11 cellular contexts compared by ENCODE assay signal in genomic region chr3:52490938-52491526, GRCh38. TPM values are rescaled to one million over a fixed set of nuclear protein-coding genes. Genes with fewer than 3 reads are reported as not detected.
DNase-seq lines count a peak whose midpoint lies in the region; ATAC-seq and TF ChIP-seq lines count a peak whose summit lies in the region.
"Had no signal": no experiment of that assay in that cellular context is flagged by ENCODE, and none has a peak within 500 bp of the region (broad histone marks: within the 10 kb centered on the region; RNA-seq: fewer than 3 reads in every experiment).

No MANE protein-coding gene starts in this region.

- DNase-seq in AG09309 (ENCODE audit: low read depth) = peak; percentile 20
- DNase-seq in cardiac muscle cell (ENCODE audit: low read depth in 1 of 2, low spot score in 1 of 2) = peak in 1 of 2 donors; percentile 86
- DNase-seq in osteoblast (ENCODE audit: insufficient read length, low spot score, missing footprints) = peak; percentile 90
- DNase-seq in NCI-H748 (lab: John Stamatoyannopoulos, UW; ENCODE audit: unreplicated experiment) = no peak
- DNase-seq in cerebellar nuclear complex (lab: John Stamatoyannopoulos, UW) = no peak
- no peak for DNase-seq in NCI-H526 treated with DMSO at 0.1 percent for 48 hours (lab: John Stamatoyannopoulos, UW)
- DNase-seq: ACHN, activated B cell treated with CpG ODN at 0.5 μM for 24 hours, activated gamma-delta T cell treated with Interleukin-2 at 50 U/mL for 16 hours had no signal

- peaks cover 61% of the 10 kb centered on the region for H3K36me3 Mint-ChIP-seq in activated T-helper 17 cell treated with anti-CD3 and anti-CD28 coated beads, Interleukin-2, amount 50 U/mL, for 72 hours (ENCODE audit: low read depth)

- no peak overlapping the region for H2AFZ ChIP-seq in osteoblast (ENCODE audit: low read length)

- H3K27me3 ChIP-seq in cardiac muscle cell = no peaks in the 10 kb centered on the region
- H3K27me3 ChIP-seq in osteoblast (ENCODE audit: insufficient read depth, low read length) = no peaks in the 10 kb centered on the region

- H3K4me2 ChIP-seq in osteoblast (ENCODE audit: insufficient read depth, low read length) = no peak overlapping the region

- H3K36me3 ChIP-seq in cardiac muscle cell = peaks cover 60% of the 10 kb centered on the region
- H3K36me3 ChIP-seq in osteoblast (ENCODE audit: insufficient read depth, low read length) = peaks cover 53% of the 10 kb centered on the region

- TF ChIP-seq CTCF in AG09309 (IDR thresholded peaks at IDR 0.05; ENCODE audit: control insufficient read depth, insufficient read depth, low read depth, low read length, missing control alignments) (no peak), cardiac muscle cell (IDR thresholded peaks at IDR 0.05; ENCODE audit: low read depth, low read length) (no peak), osteoblast (IDR thresholded peaks at IDR 0.05; ENCODE audit: extremely low read depth, low read depth, low read length) (no peak)

- H4K20me1 ChIP-seq in osteoblast (ENCODE audit: insufficient read depth, low read length) = peaks cover 12% of the 10 kb centered on the region

- H3K4me1 ChIP-seq in cardiac muscle cell (ENCODE audit: low read depth) (no peaks in the 10 kb centered on the region), osteoblast (ENCODE audit: insufficient read depth, low read length) (peaks cover 5% of the 10 kb centered on the region)

- ATAC-seq in activated T-helper 17 cell treated with anti-CD3 and anti-CD28 coated beads, Interleukin-2, amount 50 U/mL, for 72 hours (replicated peaks) = peak; percentile 17
- ATAC-seq in GM21381 (IDR thresholded peaks at IDR 0.05; ENCODE audit: unreplicated experiment) = no peak

- H3K27ac Mint-ChIP-seq in activated T-helper 17 cell treated with anti-CD3 and anti-CD28 coated beads, Interleukin-2, amount 50 U/mL, for 72 hours = peak overlapping the region; percentile 52
- H3K27ac Mint-ChIP-seq: activated B cell treated with CpG ODN at 0.5 μM for 24 hours had no signal

- H3K27ac ChIP-seq in cardiac muscle cell (peak overlapping the region; percentile 62), osteoblast (ENCODE audit: low read depth, low read length) (no peak overlapping the region)

- H3K79me2 ChIP-seq in osteoblast (ENCODE audit: insufficient read depth, low read length) = no peaks in the 10 kb centered on the region

- H3K4me3 ChIP-seq in AG09309 (ENCODE audit: control insufficient read depth, low read depth, low read length) = no peak overlapping the region
- no peak overlapping the region for H3K4me3 ChIP-seq in cardiac muscle cell
- H3K4me3 ChIP-seq in osteoblast (ENCODE audit: insufficient read depth, low read length) = no peak overlapping the region

- no peaks in the 10 kb centered on the region for H3K9me3 Mint-ChIP-seq in activated T-helper 17 cell treated with anti-CD3 and anti-CD28 coated beads, Interleukin-2, amount 50 U/mL, for 72 hours
- H3K9me3 Mint-ChIP-seq: activated B cell treated with CpG ODN at 0.5 μM for 24 hours had no signal

- no peaks in the 10 kb centered on the region for H3K27me3 Mint-ChIP-seq in activated T-helper 17 cell treated with anti-CD3 and anti-CD28 coated beads, Interleukin-2, amount 50 U/mL, for 72 hours
- H3K27me3 Mint-ChIP-seq: activated B cell treated with CpG ODN at 0.5 μM for 24 hours had no signal

- H3K4me3 Mint-ChIP-seq in activated T-helper 17 cell treated with anti-CD3 and anti-CD28 coated beads, Interleukin-2, amount 50 U/mL, for 72 hours = no peak overlapping the region
- H3K4me3 Mint-ChIP-seq: activated B cell treated with CpG ODN at 0.5 μM for 24 hours had no signal

- H3K4me1 Mint-ChIP-seq in activated T-helper 17 cell treated with anti-CD3 and anti-CD28 coated beads, Interleukin-2, amount 50 U/mL, for 72 hours = no peaks in the 10 kb centered on the region
- H3K4me1 Mint-ChIP-seq: activated B cell treated with CpG ODN at 0.5 μM for 24 hours had no signal

- H3K9me3 ChIP-seq in cardiac muscle cell (ENCODE audit: low read depth) = no peaks in the 10 kb centered on the region
- H3K9me3 ChIP-seq in osteoblast (ENCODE audit: low read depth, low read length) = no peaks in the 10 kb centered on the region

RNA-seq across cellular contexts. Expression of gene STAB1, which starts 4.1 kb away (rescaled TPM):
- under 1 TPM; 0.19 to 0.26 TPM for total RNA-seq in activated T-helper 17 cell treated with anti-CD3 and anti-CD28 coated beads, Interleukin-2, amount 50 U/mL, for 72 hours
- total RNA-seq in cardiac muscle cell = 0.81 and 2.2 TPM in 2 replicates
- 0.91 TPM in 1 of 2 replicates, not detected in the other for polyA plus RNA-seq in cardiac muscle cell
- 0.59 and 1.1 TPM in 2 replicates for total RNA-seq in osteoblast

RNA-seq across cellular contexts. Expression of gene NISCH, which starts 35.6 kb away (rescaled TPM):
- 100 to 1,000 TPM in 1 of 2 donors, 10 to 100 TPM in 1; 75.2 to 123 TPM for total RNA-seq in activated T-helper 17 cell treated with anti-CD3 and anti-CD28 coated beads, Interleukin-2, amount 50 U/mL, for 72 hours
- total RNA-seq in cardiac muscle cell (131 and 205 TPM in 2 replicates), osteoblast (72.2 and 83.2 TPM in 2 replicates)
- 80.8 and 108 TPM in 2 replicates for polyA plus RNA-seq in cardiac muscle cell

RNA-seq across cellular contexts. Expression of gene TNNC1, which starts 37.2 kb away (rescaled TPM):
- total RNA-seq in activated T-helper 17 cell treated with anti-CD3 and anti-CD28 coated beads, Interleukin-2, amount 50 U/mL, for 72 hours = 1 to 10 TPM; 2.0 to 6.5 TPM
- total RNA-seq in cardiac muscle cell = 1,875 and 4,623 TPM in 2 replicates
- polyA plus RNA-seq in cardiac muscle cell = 1,312 and 3,313 TPM in 2 replicates
- total RNA-seq in osteoblast = 0.29 and 0.36 TPM in 2 replicates
- total RNA-seq: activated B cell treated with CpG ODN at 0.5 μM for 24 hours had no signal

RNA-seq across cellular contexts. Expression of gene NT5DC2, which starts 42.6 kb away (rescaled TPM):
- total RNA-seq in activated T-helper 17 cell treated with anti-CD3 and anti-CD28 coated beads, Interleukin-2, amount 50 U/mL, for 72 hours = 10 to 100 TPM; 23.3 to 54.7 TPM
- 214 and 233 TPM in 2 replicates for total RNA-seq in cardiac muscle cell
- polyA plus RNA-seq in cardiac muscle cell = 113 and 120 TPM in 2 replicates
- total RNA-seq in osteoblast = 45.4 and 52.5 TPM in 2 replicates

RNA-seq across cellular contexts. Expression of gene UQCC5, which starts 45.4 kb away (rescaled TPM):
- total RNA-seq in activated T-helper 17 cell treated with anti-CD3 and anti-CD28 coated beads, Interleukin-2, amount 50 U/mL, for 72 hours = 10 to 100 TPM in 1 of 2 donors, 1 to 10 TPM in 1; 7.9 to 12.0 TPM
- 1.0 and 23.8 TPM in 2 replicates for total RNA-seq in cardiac muscle cell
- 64.7 and 89.3 TPM in 2 replicates for polyA plus RNA-seq in cardiac muscle cell
- 6.5 and 8.3 TPM in 2 replicates for total RNA-seq in osteoblast

Comparison
In these comparisons a context has a peak if more than half of its experiments do, and no peak if none do; other contexts are left out.
1. DNase-seq: peak in AG09309 (single experiment) and osteoblast (single experiment); none in NCI-H748 (single experiment), cerebellar nuclear complex (0 of 2) and NCI-H526 treated with DMSO at 0.1 percent for 48 hours (single experiment).
2. RNA of gene TNNC1, which starts 37.2 kb away (total RNA-seq): 1,875 to 4,623 TPM in cardiac muscle cell; 2.0 to 6.5 TPM in activated T-helper 17 cell treated with anti-CD3 and anti-CD28 coated beads, Interleukin-2, amount 50 U/mL, for 72 hours and 0.29 to 0.36 TPM in osteoblast; every median in the first group is over 100 times any median in the second.